In genomic region chr1:45586769-45587168, GRCh38 we compare ENCODE assay signal across 8 cellular contexts. TPM values are rescaled to one million over a fixed set of nuclear protein-coding genes. Genes with fewer than 3 reads are reported as not detected.
DNase-seq lines count a peak whose midpoint lies in the region; ATAC-seq and TF ChIP-seq lines count a peak whose summit lies in the region.

No MANE protein-coding gene starts in this region.

- H3K36me3 ChIP-seq in stomach: peaks cover 0 to 6% (median 6%) of the 10 kb centered on the region in 4 donors

- intact Hi-C loops in stomach (cut with DNase I; ENCODE audit: low total_unique reads): no loop called here

- H3K4me3 Mint-ChIP-seq in activated naive CD4-positive, alpha-beta T cell treated with anti-CD3 and anti-CD28 coated beads, Interleukin-2, amount 50 U/mL, for 24 hours: peak overlapping the region; percentile 99
- peak overlapping the region; percentile 88 for H3K4me3 Mint-ChIP-seq in activated CD4-positive, alpha-beta memory T cell treated with anti-CD3 and anti-CD28 coated beads, Interleukin-2, amount 10 ng/mL, durations not matched to agents 7 days and 5 days

- peaks cover 19 to 68% (median 48%) of the 10 kb centered on the region in 4 donors for H3K4me1 ChIP-seq in stomach

- H3K9me3 ChIP-seq in stomach: no peaks in the 10 kb centered on the region

- H3K27me3 ChIP-seq in stomach: no peaks in the 10 kb centered on the region

- CTCF ChIA-PET in activated CD4-positive, alpha-beta memory T cell treated with anti-CD3 and anti-CD28 coated beads, Interleukin-2, amount 10 ng/mL, durations not matched to agents 7 days and 5 days (lab: Charles Lee): interaction anchor here (1.0 to 3.0 kb wide), 2 partner anchors 9 to 66 kb away, joined by 3 to 9 read pairs; partner anchors contain the start of gene PRDX1

- H3K36me3 Mint-ChIP-seq in activated naive CD4-positive, alpha-beta T cell treated with anti-CD3 and anti-CD28 coated beads, Interleukin-2, amount 50 U/mL, for 24 hours: peaks cover 7% of the 10 kb centered on the region
- H3K36me3 Mint-ChIP-seq in activated CD4-positive, alpha-beta memory T cell treated with anti-CD3 and anti-CD28 coated beads, Interleukin-2, amount 10 ng/mL, durations not matched to agents 7 days and 5 days (ENCODE audit: low read depth): peaks cover 10% of the 10 kb centered on the region

- no peaks in the 10 kb centered on the region for H3K27me3 Mint-ChIP-seq in activated naive CD4-positive, alpha-beta T cell treated with anti-CD3 and anti-CD28 coated beads, Interleukin-2, amount 50 U/mL, for 24 hours
- H3K27me3 Mint-ChIP-seq in activated CD4-positive, alpha-beta memory T cell treated with anti-CD3 and anti-CD28 coated beads, Interleukin-2, amount 10 ng/mL, durations not matched to agents 7 days and 5 days: no peaks in the 10 kb centered on the region

- no peak for ATAC-seq in HG02642 (IDR thresholded peaks at IDR 0.05; ENCODE audit: poor library complexity, unreplicated experiment)

- peaks cover 32% of the 10 kb centered on the region for H3K4me1 Mint-ChIP-seq in activated naive CD4-positive, alpha-beta T cell treated with anti-CD3 and anti-CD28 coated beads, Interleukin-2, amount 50 U/mL, for 24 hours
- peaks cover 45% of the 10 kb centered on the region for H3K4me1 Mint-ChIP-seq in activated CD4-positive, alpha-beta memory T cell treated with anti-CD3 and anti-CD28 coated beads, Interleukin-2, amount 10 ng/mL, durations not matched to agents 7 days and 5 days

- no peak for DNase-seq in activated naive CD4-positive, alpha-beta T cell treated with anti-CD3 and anti-CD28 coated beads, Interleukin-2, amount 50 U/mL, for 16 hours
- peak; percentile 15 for DNase-seq in activated CD4-positive, alpha-beta memory T cell treated with anti-CD3 and anti-CD28 coated beads, Interleukin-2, amount 10 ng/mL, durations not matched to agents 7 days and 5 days
- no peak for DNase-seq in foreskin fibroblast
- DNase-seq in stomach: no peak
- no peak for DNase-seq in NAMALWA (ENCODE audit: low spot score)
- DNase-seq in GM20000 (ENCODE audit: low spot score): no peak

- peak overlapping the region; percentile 92 for H3K27ac Mint-ChIP-seq in activated naive CD4-positive, alpha-beta T cell treated with anti-CD3 and anti-CD28 coated beads, Interleukin-2, amount 50 U/mL, for 24 hours
- H3K27ac Mint-ChIP-seq in activated CD4-positive, alpha-beta memory T cell treated with anti-CD3 and anti-CD28 coated beads, Interleukin-2, amount 10 ng/mL, durations not matched to agents 7 days and 5 days: peak overlapping the region; percentile 84

- no peak for TF ChIP-seq EP300 in stomach (IDR thresholded peaks at IDR 0.05)

- TF ChIP-seq POLR2A in stomach (IDR thresholded peaks at IDR 0.05): no peak

- POLR2A ChIA-PET in activated CD4-positive, alpha-beta memory T cell treated with anti-CD3 and anti-CD28 coated beads, Interleukin-2, amount 10 ng/mL, durations not matched to agents 7 days and 5 days (lab: Charles Lee): interaction anchor here (0.6 to 7.7 kb wide), 6 partner anchors 9 to 865 kb away, joined by 3 to 83 read pairs (median 6); partner anchors contain the start of genes GPBP1L1, MUTYH, PRDX1 and TOE1

- 62 to 74% (median 68%) methylated on average over 4 of the region's 4 CpGs for whole genome bisulfite sequencing in stomach, 5 donors

- H3K27ac ChIP-seq in stomach: peak overlapping the region in 3 of 5 donors; percentile 17 to 96 (median 32)

- H3K4me3 ChIP-seq in foreskin fibroblast (ENCODE audit: low read depth in 1 of 2, low read length in 2 of 2) (peak overlapping the region; percentile 47 to 98), stomach (peak overlapping the region in 1 of 4 donors; percentile 100)

- H3K9me3 Mint-ChIP-seq in activated naive CD4-positive, alpha-beta T cell treated with anti-CD3 and anti-CD28 coated beads, Interleukin-2, amount 50 U/mL, for 24 hours: no peaks in the 10 kb centered on the region
- H3K9me3 Mint-ChIP-seq in activated CD4-positive, alpha-beta memory T cell treated with anti-CD3 and anti-CD28 coated beads, Interleukin-2, amount 10 ng/mL, durations not matched to agents 7 days and 5 days: no peaks in the 10 kb centered on the region

- no peak for TF ChIP-seq CTCF in foreskin fibroblast (IDR thresholded peaks at IDR 0.05; ENCODE audit: low read depth, low read length)
- no peak for TF ChIP-seq CTCF in stomach (IDR thresholded peaks at IDR 0.05)
- TF ChIP-seq CTCF in GM20000 (IDR thresholded peaks at IDR 0.05; ENCODE audit: extremely low read depth, missing control alignments): no peak

RNA-seq across cellular contexts. Expression of gene NASP, which starts 2.9 kb away (rescaled TPM):
- 100 to 1,000 TPM; 166 to 172 TPM for total RNA-seq in activated CD4-positive, alpha-beta memory T cell treated with anti-CD3 and anti-CD28 coated beads, Interleukin-2, amount 10 ng/mL, durations not matched to agents 7 days and 5 days
- 100 to 1,000 TPM in 2 of 5 donors, 10 to 100 TPM in 3; 14.0 to 107 (median 51.8) TPM for total RNA-seq in stomach
- 100 to 1,000 TPM in 1 of 3 donors, 10 to 100 TPM in 2; 78.7 to 119 (median 79.9) TPM for polyA plus RNA-seq in stomach

RNA-seq across cellular contexts. Expression of gene AKR1A1, which starts 36.1 kb away (rescaled TPM):
- 100 to 1,000 TPM; 144 TPM for total RNA-seq in activated CD4-positive, alpha-beta memory T cell treated with anti-CD3 and anti-CD28 coated beads, Interleukin-2, amount 10 ng/mL, durations not matched to agents 7 days and 5 days
- 100 to 1,000 TPM in 4 of 5 donors, 10 to 100 TPM in 1; 10.5 to 203 (median 141) TPM for total RNA-seq in stomach
- 100 to 1,000 TPM; 192 to 246 (median 212) TPM for polyA plus RNA-seq in stomach

RNA-seq across cellular contexts. Expression of gene CCDC17, which starts 37.1 kb away (rescaled TPM):
- 1 to 10 TPM; 2.6 to 3.6 TPM for total RNA-seq in activated CD4-positive, alpha-beta memory T cell treated with anti-CD3 and anti-CD28 coated beads, Interleukin-2, amount 10 ng/mL, durations not matched to agents 7 days and 5 days
- 10 to 100 TPM in 2 of 5 donors, 1 to 10 TPM in 2, not detected in 1; 5.1 to 17.1 (median 11.1) TPM for total RNA-seq in stomach
- under 1 TPM in 2 of 3 donors, not detected in 1; 0.68 to 0.83 TPM for polyA plus RNA-seq in stomach
